In genomic region chr19:4916292-4917082, GRCh38 we compare ENCODE assay signal across 9 cellular contexts. TPM values are rescaled to one million over a fixed set of nuclear protein-coding genes. Genes with fewer than 3 reads are reported as not detected.
DNase-seq lines count a peak whose midpoint lies in the region; ATAC-seq and TF ChIP-seq lines count a peak whose summit lies in the region.
"Had no signal": no experiment of that assay in that cellular context is flagged by ENCODE, and none has a peak within 500 bp of the region (broad histone marks: within the 10 kb centered on the region; RNA-seq: fewer than 3 reads in every experiment).

No MANE protein-coding gene starts in this region.

- no peaks in the 10 kb centered on the region for H3K9me3 Mint-ChIP-seq in activated T-helper 17 cell treated with anti-CD3 and anti-CD28 coated beads, Interleukin-2, amount 50 U/mL, for 72 hours

- no peaks in the 10 kb centered on the region for H3K27me3 ChIP-seq in heart right ventricle
- H3K27me3 ChIP-seq: pancreas had no signal

- peaks cover 0 to 54% (median 7%) of the 10 kb centered on the region in 9 donors for H3K4me1 ChIP-seq in heart right ventricle
- H3K4me1 ChIP-seq in mesodermal cell (ENCODE audit: control insufficient read depth, insufficient read depth, low read length, poor library complexity, severe bottlenecking) = peaks cover 20% of the 10 kb centered on the region
- H3K4me1 ChIP-seq in urinary bladder (ENCODE audit: insufficient read depth) = no peaks in the 10 kb centered on the region

- peaks cover 26% of the 10 kb centered on the region for H3K4me1 Mint-ChIP-seq in activated T-helper 17 cell treated with anti-CD3 and anti-CD28 coated beads, Interleukin-2, amount 50 U/mL, for 72 hours

- peak overlapping the region; percentile 91 for H3K27ac Mint-ChIP-seq in activated T-helper 17 cell treated with anti-CD3 and anti-CD28 coated beads, Interleukin-2, amount 50 U/mL, for 72 hours

- H3K9me3 ChIP-seq in heart right ventricle (no peaks in the 10 kb centered on the region), mesodermal cell (ENCODE audit: control insufficient read depth, low read length) (no peaks in the 10 kb centered on the region)
- H3K9me3 ChIP-seq: pancreas had no signal

- H3K36me3 ChIP-seq in heart right ventricle (peaks cover 0 to 7% (median 0%) of the 10 kb centered on the region in 9 donors), mesodermal cell (ENCODE audit: control insufficient read depth, insufficient read depth, low read length) (peaks cover 81% of the 10 kb centered on the region), urinary bladder (ENCODE audit: insufficient read depth) (no peaks in the 10 kb centered on the region)
- H3K36me3 ChIP-seq: pancreas had no signal

- peak overlapping the region in 6 of 10 donors; percentile 29 to 64 (median 33) for H3K4me3 ChIP-seq in heart right ventricle
- H3K4me3 ChIP-seq in mesodermal cell (ENCODE audit: extremely low read depth, insufficient read depth, low read length, poor library complexity, severe bottlenecking) = no peak overlapping the region
- peak overlapping the region; percentile 8 for H3K4me3 ChIP-seq in urinary bladder (ENCODE audit: low read depth, low read length)

- H3K36me3 Mint-ChIP-seq in activated T-helper 17 cell treated with anti-CD3 and anti-CD28 coated beads, Interleukin-2, amount 50 U/mL, for 72 hours (ENCODE audit: low read depth) = peaks cover 95% of the 10 kb centered on the region

- peak in 2 of 8 donors; percentile 16 to 42 for ATAC-seq in heart right ventricle
- ATAC-seq in left ventricle myocardium superior = no peak
- no peak for ATAC-seq in activated T-helper 17 cell treated with anti-CD3 and anti-CD28 coated beads, Interleukin-2, amount 50 U/mL, for 72 hours (replicated peaks)
- ATAC-seq in GM21515 (IDR thresholded peaks at IDR 0.05; ENCODE audit: unreplicated experiment) = no peak

- H3K27me3 Mint-ChIP-seq in activated T-helper 17 cell treated with anti-CD3 and anti-CD28 coated beads, Interleukin-2, amount 50 U/mL, for 72 hours = no peaks in the 10 kb centered on the region

- H3K27ac ChIP-seq in heart right ventricle (peak overlapping the region in 2 of 10 donors; percentile 55 to 93), mesodermal cell (ENCODE audit: low read depth, low read length, severe bottlenecking) (peak overlapping the region; percentile 23), urinary bladder (ENCODE audit: low read depth) (no peak overlapping the region)

- DNase-seq in heart right ventricle (no peak), left ventricle myocardium superior (no peak), SKM-1 treated with dmso at 0.1 percent for 144 hours (lab: John Stamatoyannopoulos, UW; ENCODE audit: unreplicated experiment) (no peak), HuH-7.5 (ENCODE audit: low spot score) (no peak)

- H3K4me3 Mint-ChIP-seq in activated T-helper 17 cell treated with anti-CD3 and anti-CD28 coated beads, Interleukin-2, amount 50 U/mL, for 72 hours = peak overlapping the region; percentile 80

- no peak for TF ChIP-seq CTCF in heart right ventricle (IDR thresholded peaks at IDR 0.05)

- intact Hi-C loops in heart right ventricle (cut with DNase I) = no loop called here
- intact Hi-C loops in left ventricle myocardium superior (cut with micrococcal nuclease) = no loop called here

- 76 to 78% methylated on average over 41 of the region's 41 CpGs for WGBS in heart right ventricle, 2 donors
- WGBS in mesodermal cell (ENCODE audit: insufficient coverage in 2 of 2), 2 experiments = 92 to 93% methylated on average over 34 to 36 of the region's 41 CpGs
- WGBS in urinary bladder = 84% methylated on average over 41 of the region's 41 CpGs

RNA-seq across cellular contexts. Expression of gene UHRF1, which starts 7.2 kb away (rescaled TPM):
- total RNA-seq in heart right ventricle (1 to 10 TPM in 5 of 10 donors, under 1 TPM in 5; 0.35 to 6.2 (median 1.1) TPM), left ventricle myocardium superior (1.5 TPM), urinary bladder (8.5 TPM)
- polyA plus RNA-seq in heart right ventricle (under 1 TPM; 0.39 to 0.44 TPM), urinary bladder (0.57 TPM)
- total RNA-seq in activated T-helper 17 cell treated with anti-CD3 and anti-CD28 coated beads, Interleukin-2, amount 50 U/mL, for 72 hours = 100 to 1,000 TPM in 1 of 2 donors, 10 to 100 TPM in 1; 52.1 to 129 TPM
- polyA plus RNA-seq in mesodermal cell (2013, experiment 1 of 2) = 24.0 TPM
- polyA plus RNA-seq in mesodermal cell (2013, experiment 2 of 2) = 22.7 TPM

RNA-seq across cellular contexts. Expression of gene ARRDC5, which starts 13.8 kb away (rescaled TPM):
- total RNA-seq in heart right ventricle (under 1 TPM in 1 of 10 donors, not detected in 9; 0.21 TPM), left ventricle myocardium superior (not detected), urinary bladder (0.26 TPM)
- polyA plus RNA-seq in heart right ventricle (under 1 TPM in 1 of 2 donors, not detected in 1; 0.01 TPM), urinary bladder (0.18 TPM)
- under 1 TPM; 0.16 to 0.19 TPM for total RNA-seq in activated T-helper 17 cell treated with anti-CD3 and anti-CD28 coated beads, Interleukin-2, amount 50 U/mL, for 72 hours
- not detected for polyA plus RNA-seq in mesodermal cell (2013, experiment 1 of 2)
- polyA plus RNA-seq in mesodermal cell (2013, experiment 2 of 2) = not detected

RNA-seq across cellular contexts. Expression of gene PLIN3, which starts 49.0 kb away (rescaled TPM):
- 10 to 100 TPM; 16.3 to 52.9 (median 26.0) TPM for total RNA-seq in heart right ventricle
- polyA plus RNA-seq in heart right ventricle = 10 to 100 TPM in 1 of 2 donors, 1 to 10 TPM in 1; 7.2 to 47.0 TPM
- total RNA-seq in left ventricle myocardium superior = 25.8 TPM
- total RNA-seq in activated T-helper 17 cell treated with anti-CD3 and anti-CD28 coated beads, Interleukin-2, amount 50 U/mL, for 72 hours = 10 to 100 TPM; 46.4 to 56.7 TPM
- polyA plus RNA-seq in mesodermal cell (2013, experiment 1 of 2) = 120 TPM
- 106 TPM for polyA plus RNA-seq in mesodermal cell (2013, experiment 2 of 2)
- 32.3 TPM for total RNA-seq in urinary bladder
- polyA plus RNA-seq in urinary bladder = 74.9 TPM

RNA-seq across cellular contexts. Expression of gene KDM4B, which starts 52.4 kb away (rescaled TPM):
- total RNA-seq in heart right ventricle = 10 to 100 TPM; 21.4 to 35.8 (median 30.3) TPM
- polyA plus RNA-seq in heart right ventricle = 10 to 100 TPM; 12.4 to 34.4 TPM
- 36.4 TPM for total RNA-seq in left ventricle myocardium superior
- 10 to 100 TPM; 33.8 to 83.5 TPM for total RNA-seq in activated T-helper 17 cell treated with anti-CD3 and anti-CD28 coated beads, Interleukin-2, amount 50 U/mL, for 72 hours
- 32.4 TPM for polyA plus RNA-seq in mesodermal cell (2013, experiment 1 of 2)
- 31.6 TPM for polyA plus RNA-seq in mesodermal cell (2013, experiment 2 of 2)
- 14.3 TPM for total RNA-seq in urinary bladder
- polyA plus RNA-seq in urinary bladder = 19.5 TPM
